In the genomic region with DNA sequence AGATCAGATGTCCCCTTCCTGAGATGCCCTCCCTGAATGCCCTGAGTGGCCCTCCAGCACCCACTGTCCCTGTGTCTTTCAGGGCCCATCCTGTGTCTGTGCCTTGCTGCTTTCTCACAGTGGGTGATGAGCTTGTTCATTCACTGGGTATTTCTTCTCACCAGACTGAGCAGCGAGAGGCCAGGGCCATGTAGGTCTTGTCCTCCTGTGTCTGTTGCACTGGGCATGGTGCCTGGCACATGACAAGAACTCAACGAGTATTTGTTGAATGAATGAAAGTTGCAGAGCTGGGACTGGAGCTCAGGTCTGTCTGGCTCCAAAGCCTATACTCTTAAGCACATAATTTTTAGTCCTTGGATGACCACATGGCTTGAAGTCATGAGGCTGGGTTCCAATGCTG, we compare ENCODE assay signal across 31 cellular contexts.
"Had no signal": no experiment of that assay in that cellular context is flagged by ENCODE, and none has a peak within 500 bp of the region (broad histone marks: within the 10 kb centered on the region; RNA-seq: fewer than 3 reads in every experiment).

No MANE protein-coding gene starts in this region.

- H3K27ac Mint-ChIP-seq: activated CD4-positive, alpha-beta memory T cell treated with anti-CD3 and anti-CD28 coated beads for 36 hours; activated CD4-positive, alpha-beta T cell treated with anti-CD3 and anti-CD28 coated beads for 36 hours; activated CD4-positive, alpha-beta T cell treated with anti-CD3 and anti-CD28 coated beads, Interleukin-2, amount 10 ng/mL, durations not matched to agents 24 days and 14 days; activated naive CD4-positive, alpha-beta T cell treated with anti-CD3 and anti-CD28 coated beads, Interleukin-2, amount 10 ng/mL, durations not matched to agents 7 days and 5 days; activated naive CD4-positive, alpha-beta T cell treated with anti-CD3 and anti-CD28 coated beads, Interleukin-2, amount 50 U/mL, for 72 hours; activated naive CD8-positive, alpha-beta T cell treated with anti-CD3 and anti-CD28 coated beads, Interleukin-2, amount 10 ng/mL, durations not matched to agents 7 days and 5 days; activated T-cell treated with anti-CD3 and anti-CD28 coated beads, Interleukin-2, amount 50 U/mL, for 24 hours; activated T-cell treated with anti-CD3 and anti-CD28 coated beads, Interleukin-2, amount 50 U/mL, for 72 hours; T-helper 17 cell; T-helper 2 cell treated with Interferon-gamma antibody and Interleukin-4, amounts not matched to agents 5 μg/mL and 100 μg/mL, for 36 hours had no signal

- DNase-seq: activated CD4-positive, alpha-beta memory T cell treated with anti-CD3 and anti-CD28 coated beads for 36 hours; activated CD4-positive, alpha-beta T cell treated with anti-CD3 and anti-CD28 coated beads for 36 hours; activated CD4-positive, alpha-beta T cell treated with anti-CD3 and anti-CD28 coated beads, Interleukin-2, amount 10 ng/mL, durations not matched to agents 24 days and 14 days; activated CD4-positive, CD25-positive, alpha-beta regulatory T cell; activated CD4-positive, CD25-positive, alpha-beta regulatory T cell treated with anti-CD3 and anti-CD28 coated beads, Interleukin-2, amount 50 U/mL, for 72 hours; activated CD8-positive, alpha-beta memory T cell treated with anti-CD3 and anti-CD28 coated beads, Interleukin-2, amount 50 U/mL, for 48 hours; activated gamma-delta T cell; activated naive CD4-positive, alpha-beta T cell; activated naive CD4-positive, alpha-beta T cell treated with anti-CD3 and anti-CD28 coated beads, Interleukin-2, amount 10 ng/mL, durations not matched to agents 7 days and 5 days; activated naive CD8-positive, alpha-beta T cell treated with anti-CD3 and anti-CD28 coated beads, Interleukin-2, amount 10 ng/mL, durations not matched to agents 7 days and 5 days; activated T-cell treated with anti-CD3 and anti-CD28 coated beads for 4 hours; activated T-cell treated with anti-CD3 and anti-CD28 coated beads, Interleukin-2, amount 50 U/mL, for 24 hours; activated T-cell treated with anti-CD3 and anti-CD28 coated beads, Interleukin-2, amount 50 U/mL, for 72 hours; brain microvascular endothelial cell; caudate nucleus; cortex of kidney; dermis blood vessel endothelial cell; effector CD8-positive, alpha-beta T cell; esophagus squamous epithelium; foreskin melanocyte; T-helper 1 cell; T-helper 17 cell; T1000 had no signal

- H3K27ac ChIP-seq: brain microvascular endothelial cell, epithelial cell of prostate, esophagus squamous epithelium, gastroesophageal sphincter had no signal

- H3K4me1 Mint-ChIP-seq: activated CD4-positive, alpha-beta T cell treated with anti-CD3 and anti-CD28 coated beads for 36 hours; activated CD4-positive, alpha-beta T cell treated with anti-CD3 and anti-CD28 coated beads, Interleukin-2, amount 10 ng/mL, durations not matched to agents 24 days and 14 days; activated naive CD4-positive, alpha-beta T cell treated with anti-CD3 and anti-CD28 coated beads, Interleukin-2, amount 10 ng/mL, durations not matched to agents 7 days and 5 days; activated naive CD8-positive, alpha-beta T cell treated with anti-CD3 and anti-CD28 coated beads, Interleukin-2, amount 10 ng/mL, durations not matched to agents 7 days and 5 days; T-helper 17 cell had no signal

- FAIRE-seq: astrocyte, colon, endometrium, endothelial cell of umbilical vein had no signal

- ATAC-seq: activated CD4-positive, alpha-beta T cell treated with anti-CD3 and anti-CD28 coated beads for 36 hours; activated naive CD4-positive, alpha-beta T cell treated with anti-CD3 and anti-CD28 coated beads, Interleukin-2, amount 50 U/mL, for 72 hours; activated T-cell treated with anti-CD3 and anti-CD28 coated beads, Interleukin-2, amount 50 U/mL, for 72 hours; gastroesophageal sphincter; T-helper 17 cell had no signal

- H3K4me1 ChIP-seq: esophagus squamous epithelium, gastroesophageal sphincter had no signal

- H3K9me3 Mint-ChIP-seq: activated CD4-positive, alpha-beta memory T cell treated with anti-CD3 and anti-CD28 coated beads for 36 hours; activated CD4-positive, alpha-beta T cell treated with anti-CD3 and anti-CD28 coated beads, Interleukin-2, amount 10 ng/mL, durations not matched to agents 24 days and 14 days; activated naive CD4-positive, alpha-beta T cell treated with anti-CD3 and anti-CD28 coated beads, Interleukin-2, amount 10 ng/mL, durations not matched to agents 7 days and 5 days; activated naive CD4-positive, alpha-beta T cell treated with anti-CD3 and anti-CD28 coated beads, Interleukin-2, amount 50 U/mL, for 72 hours; activated naive CD8-positive, alpha-beta T cell treated with anti-CD3 and anti-CD28 coated beads, Interleukin-2, amount 10 ng/mL, durations not matched to agents 7 days and 5 days; activated T-cell treated with anti-CD3 and anti-CD28 coated beads, Interleukin-2, amount 50 U/mL, for 24 hours; activated T-cell treated with anti-CD3 and anti-CD28 coated beads, Interleukin-2, amount 50 U/mL, for 72 hours; T-helper 2 cell treated with Interferon-gamma antibody and Interleukin-4, amounts not matched to agents 5 μg/mL and 100 μg/mL, for 36 hours had no signal

- H3K9me3 ChIP-seq: esophagus squamous epithelium, gastroesophageal sphincter had no signal

- H3K36me3 Mint-ChIP-seq: activated CD4-positive, alpha-beta memory T cell treated with anti-CD3 and anti-CD28 coated beads for 36 hours; activated naive CD4-positive, alpha-beta T cell treated with anti-CD3 and anti-CD28 coated beads, Interleukin-2, amount 10 ng/mL, durations not matched to agents 7 days and 5 days; activated naive CD4-positive, alpha-beta T cell treated with anti-CD3 and anti-CD28 coated beads, Interleukin-2, amount 50 U/mL, for 72 hours; activated naive CD8-positive, alpha-beta T cell treated with anti-CD3 and anti-CD28 coated beads, Interleukin-2, amount 10 ng/mL, durations not matched to agents 7 days and 5 days had no signal

- H3K36me3 ChIP-seq: brain microvascular endothelial cell, esophagus squamous epithelium had no signal

- H3K4me3 Mint-ChIP-seq: activated CD4-positive, alpha-beta memory T cell treated with anti-CD3 and anti-CD28 coated beads for 36 hours; activated CD4-positive, alpha-beta T cell treated with anti-CD3 and anti-CD28 coated beads for 36 hours; activated CD4-positive, alpha-beta T cell treated with anti-CD3 and anti-CD28 coated beads, Interleukin-2, amount 10 ng/mL, durations not matched to agents 24 days and 14 days; activated naive CD4-positive, alpha-beta T cell treated with anti-CD3 and anti-CD28 coated beads, Interleukin-2, amount 10 ng/mL, durations not matched to agents 7 days and 5 days; activated naive CD8-positive, alpha-beta T cell treated with anti-CD3 and anti-CD28 coated beads, Interleukin-2, amount 10 ng/mL, durations not matched to agents 7 days and 5 days; activated T-cell treated with anti-CD3 and anti-CD28 coated beads, Interleukin-2, amount 50 U/mL, for 24 hours; activated T-cell treated with anti-CD3 and anti-CD28 coated beads, Interleukin-2, amount 50 U/mL, for 72 hours; T-helper 17 cell; T-helper 2 cell treated with Interferon-gamma antibody and Interleukin-4, amounts not matched to agents 5 μg/mL and 100 μg/mL, for 36 hours had no signal

- H3K27me3 ChIP-seq: brain microvascular endothelial cell had no signal

- H3K4me3 ChIP-seq: esophagus squamous epithelium, gastroesophageal sphincter had no signal
